ENCODE assay signal across 2 cellular contexts in genomic region chr5:112636288-112636731, GRCh38.
TF ChIP-seq lines count a peak whose summit lies in the region.

No MANE protein-coding gene starts in this region.

TF ChIP-seq in liver, 16 proteins besides CTCF, POLR2A, EP300 and RAD21 (continued from another document):
- TF ChIP-seq EGR1 (IDR thresholded peaks at IDR 0.05; ENCODE audit: low read depth in 2 of 2), result no peak
- no peak for TF ChIP-seq TAF1 (conservative IDR thresholded peaks at IDR 0.05)
- TF ChIP-seq JUND (IDR thresholded peaks at IDR 0.05), result peak; percentile 51 to 74
- TF ChIP-seq GABPA (IDR thresholded peaks at IDR 0.05 in 1 of 2, conservative IDR thresholded peaks at IDR 0.05 in 1 of 2), result no peak
- TF ChIP-seq FOXA1 (IDR thresholded peaks at IDR 0.05), result no peak
- peak; percentile 48 for TF ChIP-seq ZBTB33 (IDR thresholded peaks at IDR 0.05)

TF ChIP-seq in HepG2, 621 proteins besides CTCF, POLR2A, EP300 and RAD21 (continued from another document):
- TF ChIP-seq PATZ1 (CRISPR knock-in tag; IDR thresholded peaks at IDR 0.05), result no peak
- TF ChIP-seq KDM3A (CRISPR knock-in tag; IDR thresholded peaks at IDR 0.05; ENCODE audit: low read depth), result no peak
- TF ChIP-seq TP53 (CRISPR knock-in tag; conservative IDR thresholded peaks at IDR 0.05), result no peak
- TF ChIP-seq ZNF724P (CRISPR knock-in tag; IDR thresholded peaks at IDR 0.05; ENCODE audit: borderline replicate concordance), result no peak
